ENCODE assay signal across 10 cellular contexts in the genomic region with DNA sequence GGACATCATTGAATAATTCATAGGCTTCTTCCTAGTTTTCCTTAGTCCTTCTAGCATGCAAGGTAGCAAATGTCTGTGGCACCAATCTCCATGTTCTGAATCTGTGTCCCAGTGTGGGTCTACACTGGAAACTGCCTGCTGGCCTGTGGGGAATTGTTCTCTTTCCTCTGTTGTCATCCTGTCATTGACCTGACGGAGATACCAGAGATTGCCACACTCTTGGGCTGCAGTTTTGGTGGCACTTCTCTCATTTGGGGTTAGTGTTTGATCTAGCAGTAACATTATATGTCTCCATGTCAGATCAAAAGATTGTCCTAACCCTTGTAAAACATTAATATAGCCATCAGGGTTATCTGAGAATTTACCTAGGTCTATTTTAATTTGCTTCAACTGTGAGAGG. TPM values are rescaled to one million over a fixed set of nuclear protein-coding genes. Genes with fewer than 3 reads are reported as not detected.
A peak's percentile ranks its signal among the peaks of the same experiment; 100 is the strongest.
DNase-seq lines count a peak whose midpoint lies in the region; ATAC-seq, FAIRE-seq and TF ChIP-seq lines count a peak whose summit lies in the region.
"Not testable (repeated sequence)": the region's sequence is repeated elsewhere in the genome, so short reads cannot be mapped to it uniquely, and the experiment has no call there.
"Had no signal": no experiment of that assay in that cellular context is flagged by ENCODE, and none has a peak within 500 bp of the region (broad histone marks: within the 10 kb centered on the region; RNA-seq: fewer than 3 reads in every experiment).

No MANE protein-coding gene starts in this region.

- not testable (repeated sequence) for H4K20me1 ChIP-seq in PC-9 (ENCODE audit: insufficient read depth)

- not testable (repeated sequence) for H3K27me3 Mint-ChIP-seq in Caco-2 (ENCODE audit: insufficient read depth, unreplicated experiment); MCF 10A (ENCODE audit: insufficient read depth, unreplicated experiment)

- H3K27ac ChIP-seq in PC-9 = not testable (repeated sequence)
- H3K27ac ChIP-seq in lower lobe of right lung (peak overlapping the region; percentile 46), pancreas (peak overlapping the region in 3 of 4 donors; percentile 2 to 73 (median 58)), stomach (peak overlapping the region in 4 of 5 donors; percentile 46 to 70 (median 64))

- TF ChIP-seq EP300 in stomach (IDR thresholded peaks at IDR 0.05) = not testable (repeated sequence)

- peaks cover 37% of the 10 kb centered on the region for H3K4me1 Mint-ChIP-seq in Caco-2 (ENCODE audit: low read depth, unreplicated experiment)
- H3K4me1 Mint-ChIP-seq in MCF 10A (ENCODE audit: insufficient read depth, unreplicated experiment) = peaks cover 28% of the 10 kb centered on the region

- DNase-seq in Caco-2 = peak; percentile 39 to 46
- not testable (repeated sequence) for DNase-seq in PC-9; MCF 10A (ENCODE audit: unreplicated experiment); lower lobe of right lung; pancreas; stomach
- DNase-seq in left lobe of liver (ENCODE audit: low spot score) = peak; percentile 48

- not testable (repeated sequence) for H3K27me3 ChIP-seq in Caco-2 (replicated peaks; ENCODE audit: control insufficient read depth, insufficient read depth, low read length); PC-9 (ENCODE audit: insufficient read depth, low read depth); lower lobe of right lung (ENCODE audit: low read depth); pancreas; stomach

- not testable (repeated sequence) for H3K9me2 ChIP-seq in PC-9 (ENCODE audit: insufficient read depth)

- H3K4me1 ChIP-seq in Caco-2 = peaks cover 44% of the 10 kb centered on the region
- peaks cover 46% of the 10 kb centered on the region for H3K4me1 ChIP-seq in PC-9 (replicated peaks; ENCODE audit: insufficient read depth)
- peaks cover 16% of the 10 kb centered on the region for H3K4me1 ChIP-seq in lower lobe of right lung
- peaks cover 0 to 14% (median 10%) of the 10 kb centered on the region in 3 donors for H3K4me1 ChIP-seq in pancreas
- peaks cover 17 to 27% (median 19%) of the 10 kb centered on the region in 4 donors for H3K4me1 ChIP-seq in stomach

- peak overlapping the region; percentile 45 for H3K4me2 ChIP-seq in PC-9

- intact Hi-C loops in Caco-2 (cut with micrococcal nuclease; ENCODE audit: unreplicated experiment) = loop anchor here (1.0 to 2.0 kb wide), 4 partner anchors 28 to 77 kb away; partner anchors contain the start of gene GSTA4
- intact Hi-C loops in PC-9 (cut with micrococcal nuclease; ENCODE audit: unreplicated experiment) = loop anchor here (1.0 kb wide), 1 partner anchor 77 kb away; the partner anchor contains the start of gene GSTA4
- intact Hi-C loops in MCF 10A (cut with micrococcal nuclease) = loop anchor here (2.0 to 5.0 kb wide), 2 partner anchors 42 to 74 kb away; no protein-coding TSS in a partner anchor
- intact Hi-C loops in lower lobe of right lung (cut with DNase I); pancreas (cut with DNase I); stomach (cut with DNase I; ENCODE audit: low total_unique reads): not testable (repeated sequence)

- H3K27ac Mint-ChIP-seq in Caco-2 (ENCODE audit: unreplicated experiment) (peak overlapping the region; percentile 58), MCF 10A (ENCODE audit: low read depth, unreplicated experiment) (peak overlapping the region; percentile 63)

- H3K4me3 Mint-ChIP-seq in Caco-2 (ENCODE audit: unreplicated experiment) = peak overlapping the region; percentile 49
- H3K4me3 Mint-ChIP-seq in MCF 10A (ENCODE audit: unreplicated experiment) = peak overlapping the region; percentile 36

- H2AFZ ChIP-seq in PC-9 = not testable (repeated sequence)

- H3K36me3 ChIP-seq in Caco-2 (ENCODE audit: control insufficient read depth, insufficient read depth, low read length); PC-9 (ENCODE audit: low read depth); lower lobe of right lung; pancreas; stomach: not testable (repeated sequence)

- H3K4me3 ChIP-seq in Caco-2 (ENCODE audit: low read depth, low read length); PC-9; lower lobe of right lung; pancreas; stomach: not testable (repeated sequence)

- CTCF ChIA-PET in Caco-2 (lab: Charles Lee) (interaction anchor here (0.9 kb wide), 1 partner anchor 194 kb away, joined by 4 read pairs; no protein-coding TSS in a partner anchor), MCF 10A (lab: Yijun Ruan, JAX) (interaction anchor here (0.5 kb wide), 1 partner anchor 78 kb away, joined by 4 read pairs; no protein-coding TSS in a partner anchor)
- CTCF ChIA-PET in PC-9 (lab: Charles Lee) = not testable (repeated sequence)

- H3K9me3 ChIP-seq in Caco-2; PC-9 (ENCODE audit: insufficient read depth, low read depth); lower lobe of right lung; pancreas; stomach: not testable (repeated sequence)

- H3F3A ChIP-seq in PC-9 (ENCODE audit: insufficient read depth, low read depth) = peaks cover 29% of the 10 kb centered on the region

- not testable (repeated sequence) for FAIRE-seq in pancreas (lab: Jason Lieb, UNC)

- H3K36me3 Mint-ChIP-seq in Caco-2 (ENCODE audit: insufficient read depth, unreplicated experiment); MCF 10A (ENCODE audit: insufficient read depth, unreplicated experiment): not testable (repeated sequence)

- POLR2A ChIA-PET in Caco-2 (lab: Charles Lee) = not testable (repeated sequence)
- POLR2A ChIA-PET in PC-9 (lab: Charles Lee; ENCODE audit: unreplicated experiment) = interaction anchor here (0.8 kb wide), 1 partner anchor 30 kb away, joined by 8 read pairs; no protein-coding TSS in a partner anchor
- POLR2A ChIA-PET in MCF 10A (lab: Yijun Ruan, JAX) = interaction anchor here (1.1 to 4.3 kb wide), 8 partner anchors 9 to 729 kb away, joined by 3 to 35 read pairs (median 4); partner anchors contain the start of genes GSTA3 and GSTA4

- 36 to 41% methylated on average over 1 of the region's 1 CpG for WGBS in pancreas, 2 donors
- WGBS in stomach, 5 donors = 50 to 100% (median 75%) methylated on average over 1 of the region's 1 CpG

- not testable (repeated sequence) for TF ChIP-seq CTCF in Caco-2 (IDR thresholded peaks at IDR 0.05; ENCODE audit: insufficient read depth in 1 of 2, low read depth in 1 of 2, low read length in 1 of 2, severe bottlenecking in 1 of 2, unreplicated experiment in 1 of 2); PC-9 (conservative IDR thresholded peaks at IDR 0.05); MCF 10A (IDR thresholded peaks at IDR 0.05; ENCODE audit: unreplicated experiment); lower lobe of right lung (IDR thresholded peaks at IDR 0.05); pancreas (IDR thresholded peaks at IDR 0.05); stomach (IDR thresholded peaks at IDR 0.05)

- H3K9me3 Mint-ChIP-seq in Caco-2 (ENCODE audit: unreplicated experiment); MCF 10A (ENCODE audit: unreplicated experiment): not testable (repeated sequence)

- ATAC-seq in left lobe of liver, lower lobe of right lung, pancreas: not testable (repeated sequence)

- H3K79me2 ChIP-seq in PC-9 (ENCODE audit: low read depth) = not testable (repeated sequence)

- TF ChIP-seq POLR2A in stomach (IDR thresholded peaks at IDR 0.05) = not testable (repeated sequence)

- not testable (repeated sequence) for BruUV-seq in Caco-2 (replicated peaks; lab: Mats Ljungman, UMichigan); PC-9 (replicated peaks; lab: Mats Ljungman, UMichigan); MCF 10A (replicated peaks; lab: Mats Ljungman, UMichigan)

RNA-seq across cellular contexts. Expression of gene GSTA3, which starts 9.3 kb away (rescaled TPM):
- total RNA-seq in Caco-2 (2022) = not detected in 2 replicates
- not detected in 2 replicates for total RNA-seq in PC-9 (2021)
- total RNA-seq in MCF 10A (2022) = not detected in 2 replicates
- total RNA-seq in left lobe of liver = not detected
- total RNA-seq in lower lobe of right lung = 2.1 TPM
- total RNA-seq in pancreas = not detected
- polyA plus RNA-seq in pancreas = not detected
- not detected for total RNA-seq in stomach
- polyA plus RNA-seq in stomach = 1 to 10 TPM in 2 of 3 donors, under 1 TPM in 1; 1.00 to 8.9 (median 2.3) TPM
- total RNA-seq: CD4-positive, alpha-beta T cell; G401; GM12878 had no signal
- polyA plus RNA-seq: GM12878 had no signal
